ENCODE assay signal across 11 cellular contexts in the genomic region with DNA sequence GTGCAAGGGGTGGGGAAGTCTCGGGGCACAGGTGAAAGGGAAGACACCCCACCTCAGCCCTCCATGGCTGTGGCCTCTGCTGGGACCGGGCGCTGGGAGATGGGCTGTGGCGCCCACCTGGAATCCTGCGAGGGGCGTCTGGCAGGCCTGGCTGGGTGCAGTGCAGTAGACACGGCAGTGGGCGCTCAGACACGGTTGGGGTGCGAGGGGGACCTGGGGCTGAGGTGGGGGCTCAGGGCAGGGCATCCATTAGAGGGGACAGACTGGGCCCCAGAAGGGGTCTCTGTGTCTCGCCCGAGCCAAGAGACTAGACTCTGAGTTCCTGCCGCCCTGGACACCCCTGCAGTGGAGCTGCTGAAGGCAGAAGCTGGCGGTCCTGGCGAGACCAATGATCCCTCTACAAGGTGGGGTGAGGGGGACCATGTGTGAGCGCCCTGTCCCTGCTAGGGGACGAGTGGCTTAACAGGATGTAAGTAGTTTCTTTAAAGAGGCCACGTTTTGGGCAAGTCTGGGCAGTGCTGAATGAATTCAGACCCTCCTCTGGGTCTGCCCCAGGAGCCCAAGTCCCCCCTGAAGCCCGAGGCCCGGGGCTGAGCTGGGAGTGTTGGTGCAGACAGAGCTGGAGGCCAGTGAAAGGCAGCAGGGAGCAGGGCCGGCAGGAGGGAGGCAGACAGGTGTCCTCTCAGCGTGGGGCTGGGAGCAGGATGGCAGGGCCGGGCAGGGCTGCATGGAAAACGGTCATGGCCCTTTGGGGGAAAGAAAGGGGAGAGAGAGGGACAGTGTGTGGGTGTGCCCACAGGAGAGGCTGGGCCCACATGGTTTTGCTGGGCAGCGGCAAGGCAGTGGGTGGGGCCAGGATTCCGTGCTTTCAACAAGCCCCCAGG. TPM values are rescaled to one million over a fixed set of nuclear protein-coding genes. Genes with fewer than 3 reads are reported as not detected.
DNase-seq lines count a peak whose midpoint lies in the region; ATAC-seq, FAIRE-seq and TF ChIP-seq lines count a peak whose summit lies in the region.
"Had no signal": no experiment of that assay in that cellular context is flagged by ENCODE, and none has a peak within 500 bp of the region (broad histone marks: within the 10 kb centered on the region; RNA-seq: fewer than 3 reads in every experiment).

No MANE protein-coding gene starts in this region.

- H3K36me3 ChIP-seq in GM23248 (ENCODE audit: low read depth) (no peaks in the 10 kb centered on the region), SK-N-MC (ENCODE audit: insufficient read depth, low read length) (no peaks in the 10 kb centered on the region), left ventricle myocardium inferior (no peaks in the 10 kb centered on the region), small intestine (ENCODE audit: control insufficient read depth in 2 of 2, insufficient read depth in 2 of 2, low read length in 2 of 2) (no peaks in the 10 kb centered on the region)

- DNase-seq in GM23248 (no peak), SK-N-MC (ENCODE audit: low read depth, low spot score) (no peak), left ventricle myocardium inferior (no peak), sciatic nerve (ENCODE audit: low spot score) (no peak), kidney tubule cell (ENCODE audit: low spot score) (no peak), small intestine (no peak)
- DNase-seq: CD8-positive, alpha-beta memory T cell; T-helper 2 cell had no signal

- H3K9me2 ChIP-seq in GM23248 (ENCODE audit: insufficient read depth): no peaks in the 10 kb centered on the region

- H3K4me2 ChIP-seq in GM23248 (ENCODE audit: unreplicated experiment): peak overlapping the region; percentile 27

- in situ Hi-C loops in GM23248 (cut with MboI): no loop called here

- H3K27ac ChIP-seq in GM23248 (peak overlapping the region; percentile 76), SK-N-MC (peak overlapping the region; percentile 57; the same call in 1 of the 2 replicates), left ventricle myocardium inferior (replicated peaks) (peak overlapping the region; percentile 45), small intestine (ENCODE audit: low read depth in 1 of 2, low read length in 1 of 2) (no peak overlapping the region)

- H3K27me3 ChIP-seq in GM23248 (replicated peaks; ENCODE audit: insufficient read depth) (no peaks in the 10 kb centered on the region), left ventricle myocardium inferior (ENCODE audit: low read depth) (no peaks in the 10 kb centered on the region), small intestine (ENCODE audit: control insufficient read depth in 2 of 2, insufficient read depth in 2 of 2, low read length in 2 of 2) (no peaks in the 10 kb centered on the region)

- ATAC-seq in sciatic nerve (peak; percentile 23), HG03045 (IDR thresholded peaks at IDR 0.05; ENCODE audit: unreplicated experiment) (no peak), HG03025 (IDR thresholded peaks at IDR 0.05; ENCODE audit: low FRiP score, unreplicated experiment) (no peak)

- no peak for FAIRE-seq in small intestine (lab: Jason Lieb, UNC)
- FAIRE-seq: GM18507 had no signal

- WGBS in GM23248 (ENCODE audit: low coverage in 1 of 2, low lambda C conversion rate in 2 of 2, missing lambda C conversion rate in 2 of 2), 2 experiments: 73 to 74% methylated on average over 24 to 26 of the region's 26 CpGs
- 81 to 84% (median 82%) methylated on average over 26 of the region's 26 CpGs for WGBS in small intestine, 3 donors

- no peaks in the 10 kb centered on the region for H3K9me3 ChIP-seq in GM23248 (ENCODE audit: low read depth)
- H3K9me3 ChIP-seq in SK-N-MC (ENCODE audit: low read depth, low read length): no peaks in the 10 kb centered on the region
- H3K9me3 ChIP-seq in left ventricle myocardium inferior (replicated peaks): peaks cover 3% of the 10 kb centered on the region
- no peaks in the 10 kb centered on the region for H3K9me3 ChIP-seq in small intestine (ENCODE audit: control insufficient read depth, low read depth)

- no peak for TF ChIP-seq CTCF in left ventricle myocardium inferior (IDR thresholded peaks at IDR 0.05; ENCODE audit: borderline replicate concordance)

- peaks cover 6% of the 10 kb centered on the region for H3F3A ChIP-seq in GM23248 (ENCODE audit: insufficient read depth)

- no peaks in the 10 kb centered on the region for H3K79me2 ChIP-seq in GM23248 (ENCODE audit: insufficient read depth)

- peak overlapping the region; percentile 78 for H3K9ac ChIP-seq in GM23248
- H3K9ac ChIP-seq in SK-N-MC (ENCODE audit: insufficient read length): peak overlapping the region; percentile 41

- H3K4me3 ChIP-seq in GM23248: no peak overlapping the region
- no peak overlapping the region for H3K4me3 ChIP-seq in SK-N-MC
- H3K4me3 ChIP-seq in left ventricle myocardium inferior: no peak overlapping the region
- no peak overlapping the region for H3K4me3 ChIP-seq in small intestine (ENCODE audit: low read depth in 1 of 2, low read length in 2 of 2)

- intact Hi-C loops in left ventricle myocardium inferior (cut with micrococcal nuclease) (no loop called here), sciatic nerve (cut with DNase I) (no loop called here)

- H3K4me1 ChIP-seq in GM23248 (ENCODE audit: insufficient read depth): peaks cover 7% of the 10 kb centered on the region
- peaks cover 6% of the 10 kb centered on the region for H3K4me1 ChIP-seq in left ventricle myocardium inferior
- H3K4me1 ChIP-seq in small intestine (ENCODE audit: control insufficient read depth in 2 of 2, insufficient read depth in 1 of 2, low read depth in 1 of 2, low read length in 1 of 2): peaks cover 0 to 2% of the 10 kb centered on the region in 2 donors

- peak overlapping the region; percentile 82 for H2AFZ ChIP-seq in GM23248

- H4K20me1 ChIP-seq in GM23248 (ENCODE audit: insufficient read depth): no peaks in the 10 kb centered on the region

RNA-seq across cellular contexts. Expression of a gene that starts 57.2 kb away (rescaled TPM):
- 27.3 and 35.8 TPM in 2 replicates for total RNA-seq in GM23248 (2014; rRNA removed; shearing (Covaris generic))
- polyA plus RNA-seq in GM23248 (2016; fragmentation: Nextera tagmentation; extraction: Ambion mirVana): 3.3 and 4.0 TPM in 2 replicates
- 26.7 TPM for total RNA-seq in left ventricle myocardium inferior
- total RNA-seq in sciatic nerve: 27.2 TPM
- 10 to 100 TPM in 1 of 3 donors, 1 to 10 TPM in 2; 4.0 to 20.7 (median 6.5) TPM for polyA plus RNA-seq in small intestine

Comparison
In these comparisons a context has a peak if more than half of its experiments do, and no peak if none do; other contexts are left out.
1. H3K27ac ChIP-seq: peak in GM23248 (single experiment), SK-N-MC (single experiment) and left ventricle myocardium inferior (single experiment); none in small intestine (0 of 2).